Comparison of ENCODE assay signal across 8 cellular contexts in genomic region chr7:38331862-38332595, GRCh38.
DNase-seq lines count a peak whose midpoint lies in the region; ATAC-seq and TF ChIP-seq lines count a peak whose summit lies in the region.
"Not testable (repeated sequence)": the region's sequence is repeated elsewhere in the genome, so short reads cannot be mapped to it uniquely, and the experiment has no call there.

No MANE protein-coding gene starts in this region.

- not testable (repeated sequence) for ATAC-seq in activated naive CD8-positive, alpha-beta T cell treated with anti-CD3 and anti-CD28 coated beads, Interleukin-2, amount 10 ng/mL, durations not matched to agents 7 days and 5 days (ENCODE audit: low read depth)

- peak overlapping the region; percentile 85 to 96 (median 92) for H3K27ac Mint-ChIP-seq in CD8-positive, alpha-beta memory T cell
- peak overlapping the region; percentile 67 for H3K27ac Mint-ChIP-seq in activated CD4-positive, alpha-beta memory T cell treated with anti-CD3 and anti-CD28 coated beads for 36 hours
- H3K27ac Mint-ChIP-seq in activated naive CD8-positive, alpha-beta T cell treated with anti-CD3 and anti-CD28 coated beads, Interleukin-2, amount 10 ng/mL, durations not matched to agents 7 days and 5 days = peak overlapping the region; percentile 44

- H3K36me3 Mint-ChIP-seq in CD8-positive, alpha-beta memory T cell = peaks cover 0 to 39% (median 7%) of the 10 kb centered on the region in 3 donors
- not testable (repeated sequence) for H3K36me3 Mint-ChIP-seq in activated CD4-positive, alpha-beta memory T cell treated with anti-CD3 and anti-CD28 coated beads for 36 hours; activated naive CD8-positive, alpha-beta T cell treated with anti-CD3 and anti-CD28 coated beads, Interleukin-2, amount 10 ng/mL, durations not matched to agents 7 days and 5 days

- not testable (repeated sequence) for H3K9me2 ChIP-seq in hepatocyte (replicated peaks; ENCODE audit: insufficient read depth)

- peak overlapping the region; percentile 88 to 97 (median 91) for H3K4me3 Mint-ChIP-seq in CD8-positive, alpha-beta memory T cell
- H3K4me3 Mint-ChIP-seq in activated CD4-positive, alpha-beta memory T cell treated with anti-CD3 and anti-CD28 coated beads for 36 hours = not testable (repeated sequence)
- H3K4me3 Mint-ChIP-seq in activated naive CD8-positive, alpha-beta T cell treated with anti-CD3 and anti-CD28 coated beads, Interleukin-2, amount 10 ng/mL, durations not matched to agents 7 days and 5 days = peak overlapping the region; percentile 79

- TF ChIP-seq CTCF in hepatocyte (IDR thresholded peaks at IDR 0.05; ENCODE audit: poor library complexity); spleen (IDR thresholded peaks at IDR 0.05 in 8 of 11, conservative IDR thresholded peaks at IDR 0.05 in 3 of 11): not testable (repeated sequence)

- H2AFZ ChIP-seq in hepatocyte = peak overlapping the region; percentile 42

- H4K20me1 ChIP-seq in hepatocyte (ENCODE audit: insufficient read depth, poor library complexity, severe bottlenecking) = not testable (repeated sequence)

- not testable (repeated sequence) for H3K27ac ChIP-seq in CD8-positive, alpha-beta memory T cell (ENCODE audit: low read depth, low read length)
- H3K27ac ChIP-seq in hepatocyte (peak overlapping the region; percentile 27), spleen (peak overlapping the region in 5 of 8 donors; percentile 0 to 84 (median 65))

- H3K4me1 ChIP-seq in CD8-positive, alpha-beta memory T cell (ENCODE audit: insufficient read depth, low read length) = peaks cover 16% of the 10 kb centered on the region
- not testable (repeated sequence) for H3K4me1 ChIP-seq in hepatocyte (ENCODE audit: insufficient read depth)
- H3K4me1 ChIP-seq in mononuclear cell (ENCODE audit: insufficient read depth, low read length) = peaks cover 53% of the 10 kb centered on the region
- H3K4me1 ChIP-seq in spleen = peaks cover 0 to 39% (median 25%) of the 10 kb centered on the region in 6 donors

- peaks cover 53 to 69% (median 67%) of the 10 kb centered on the region in 3 donors for H3K4me1 Mint-ChIP-seq in CD8-positive, alpha-beta memory T cell
- H3K4me1 Mint-ChIP-seq in activated CD4-positive, alpha-beta memory T cell treated with anti-CD3 and anti-CD28 coated beads for 36 hours (ENCODE audit: low read depth) = peaks cover 39% of the 10 kb centered on the region
- H3K4me1 Mint-ChIP-seq in activated naive CD8-positive, alpha-beta T cell treated with anti-CD3 and anti-CD28 coated beads, Interleukin-2, amount 10 ng/mL, durations not matched to agents 7 days and 5 days = peaks cover 48% of the 10 kb centered on the region

- H3K4me3 ChIP-seq in CD8-positive, alpha-beta memory T cell (ENCODE audit: low read length); hepatocyte: not testable (repeated sequence)
- H3K4me3 ChIP-seq in mononuclear cell (ENCODE audit: low read length) (peak overlapping the region; percentile 26), spleen (peak overlapping the region in 1 of 8 donors; percentile 39)

- H3K27me3 ChIP-seq in CD8-positive, alpha-beta memory T cell (ENCODE audit: insufficient read depth, low read length, poor library complexity, severe bottlenecking); hepatocyte; mononuclear cell (ENCODE audit: insufficient read depth, low read length); spleen (replicated peaks in 1 of 7): not testable (repeated sequence)

- H3K9me3 Mint-ChIP-seq in CD8-positive, alpha-beta memory T cell; activated CD4-positive, alpha-beta memory T cell treated with anti-CD3 and anti-CD28 coated beads for 36 hours; activated naive CD8-positive, alpha-beta T cell treated with anti-CD3 and anti-CD28 coated beads, Interleukin-2, amount 10 ng/mL, durations not matched to agents 7 days and 5 days: not testable (repeated sequence)

- not testable (repeated sequence) for H3K27me3 Mint-ChIP-seq in CD8-positive, alpha-beta memory T cell; activated CD4-positive, alpha-beta memory T cell treated with anti-CD3 and anti-CD28 coated beads for 36 hours; activated naive CD8-positive, alpha-beta T cell treated with anti-CD3 and anti-CD28 coated beads, Interleukin-2, amount 10 ng/mL, durations not matched to agents 7 days and 5 days

- not testable (repeated sequence) for H3K36me3 ChIP-seq in CD8-positive, alpha-beta memory T cell (ENCODE audit: insufficient read depth, low read length); hepatocyte (replicated peaks; ENCODE audit: insufficient read depth, low read depth); spleen

- not testable (repeated sequence) for TF ChIP-seq POLR2A in spleen (IDR thresholded peaks at IDR 0.05)

- intact Hi-C loops in activated CD4-positive, alpha-beta memory T cell treated with anti-CD3 and anti-CD28 coated beads for 36 hours (cut with micrococcal nuclease); spleen (cut with DNase I; ENCODE audit: low total_unique reads): not testable (repeated sequence)

- DNase-seq in CD8-positive, alpha-beta memory T cell; activated CD4-positive, alpha-beta memory T cell treated with anti-CD3 and anti-CD28 coated beads for 36 hours; activated naive CD8-positive, alpha-beta T cell treated with anti-CD3 and anti-CD28 coated beads, Interleukin-2, amount 10 ng/mL, durations not matched to agents 7 days and 5 days; spleen: not testable (repeated sequence)
- peak; percentile 28 for DNase-seq in HT1080 (ENCODE audit: low read depth)
- DNase-seq in NCI-H82 (lab: John Stamatoyannopoulos, UW) = peak; percentile 36
- peak; percentile 35 for DNase-seq in hepatocyte (ENCODE audit: low spot score)

- H3K79me2 ChIP-seq in hepatocyte = not testable (repeated sequence)

- H3K4me2 ChIP-seq in hepatocyte = peak overlapping the region; percentile 9

- not testable (repeated sequence) for H3K9me3 ChIP-seq in CD8-positive, alpha-beta memory T cell (ENCODE audit: low read length); hepatocyte (ENCODE audit: low read depth); mononuclear cell (ENCODE audit: low read depth, low read length); spleen

- CTCF ChIA-PET in CD8-positive, alpha-beta memory T cell (lab: Charles Lee) = interaction anchor here (0.8 to 3.5 kb wide), 16 partner anchors 8 to 225 kb away, joined by 3 to 39 read pairs (median 12); no protein-coding TSS in a partner anchor
- CTCF ChIA-PET in activated CD4-positive, alpha-beta memory T cell treated with anti-CD3 and anti-CD28 coated beads for 36 hours (lab: Charles Lee) = interaction anchor here (0.7 to 2.8 kb wide), 6 partner anchors 13 to 116 kb away, joined by 3 to 15 read pairs (median 6); no protein-coding TSS in a partner anchor

- POLR2A ChIA-PET in CD8-positive, alpha-beta memory T cell (lab: Charles Lee) = interaction anchor here (1.0 to 2.0 kb wide), 3 partner anchors 9 to 99 kb away, joined by 3 to 11 read pairs (median 5); no protein-coding TSS in a partner anchor
- POLR2A ChIA-PET in activated CD4-positive, alpha-beta memory T cell treated with anti-CD3 and anti-CD28 coated beads for 36 hours (lab: Charles Lee) = interaction anchor here (0.6 kb wide), 1 partner anchor 12 kb away, joined by 4 read pairs; no protein-coding TSS in a partner anchor
- POLR2A ChIA-PET in activated naive CD8-positive, alpha-beta T cell treated with anti-CD3 and anti-CD28 coated beads, Interleukin-2, amount 10 ng/mL, durations not matched to agents 7 days and 5 days (lab: Charles Lee) = not testable (repeated sequence)

- WGBS in hepatocyte (ENCODE audit: low lambda C conversion rate, missing lambda C conversion rate) = 24% methylated on average over 5 of the region's 5 CpGs
- WGBS in spleen, 5 donors = 55 to 62% (median 60%) methylated on average over 5 of the region's 5 CpGs
